20 cellular contexts compared by ENCODE assay signal in the genomic region with DNA sequence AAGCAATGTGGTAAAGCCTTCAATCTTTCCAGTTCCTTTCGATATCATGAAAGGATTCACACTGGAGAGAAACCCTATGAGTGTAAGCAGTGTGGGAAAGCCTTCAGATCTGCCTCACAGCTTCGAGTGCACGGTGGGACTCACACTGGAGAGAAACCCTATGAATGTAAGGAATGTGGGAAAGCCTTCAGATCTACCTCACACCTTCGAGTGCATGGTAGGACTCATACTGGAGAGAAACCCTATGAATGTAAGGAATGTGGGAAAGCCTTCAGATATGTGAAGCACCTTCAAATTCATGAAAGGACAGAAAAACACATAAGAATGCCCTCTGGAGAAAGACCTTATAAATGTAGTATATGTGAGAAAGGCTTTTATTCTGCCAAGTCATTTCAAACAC. TPM values are rescaled to one million over a fixed set of nuclear protein-coding genes. Genes with fewer than 3 reads are reported as not detected.
A peak's percentile ranks its signal among the peaks of the same experiment; 100 is the strongest.
DNase-seq lines count a peak whose midpoint lies in the region; ATAC-seq and TF ChIP-seq lines count a peak whose summit lies in the region.
"Had no signal": no experiment of that assay in that cellular context is flagged by ENCODE, and none has a peak within 500 bp of the region (broad histone marks: within the 10 kb centered on the region; RNA-seq: fewer than 3 reads in every experiment).

No MANE protein-coding gene starts in this region.

- ATAC-seq in lower lobe of right lung (no peak), Right ventricle myocardium superior (ENCODE audit: poor library complexity) (no peak), body of pancreas (no peak)
- ATAC-seq: activated naive CD8-positive, alpha-beta T cell treated with anti-CD3 and anti-CD28 coated beads, Interleukin-2, amount 50 U/mL, for 24 hours had no signal

- H3K4me1 ChIP-seq in lower lobe of right lung: no peaks in the 10 kb centered on the region
- no peaks in the 10 kb centered on the region for H3K4me1 ChIP-seq in body of pancreas
- H3K4me1 ChIP-seq: HAP-1, Peyer's patch, sigmoid colon, uterus had no signal

- WGBS in body of pancreas, 2 donors: 94% methylated on average over 4 of the region's 4 CpGs

- H3K4me3 ChIP-seq in GM12865 (ENCODE audit: low read depth, low read length) (no peak overlapping the region), fibroblast of villous mesenchyme (ENCODE audit: low read depth, low read length) (no peak overlapping the region), lower lobe of right lung (no peak overlapping the region), body of pancreas (no peak overlapping the region)
- H3K4me3 ChIP-seq: HAP-1, Peyer's patch, sigmoid colon, uterus had no signal

- no peak for TF ChIP-seq POLR2A in body of pancreas (IDR thresholded peaks at IDR 0.05)

- intact Hi-C loops in lower lobe of right lung (cut with DNase I): no loop called here
- intact Hi-C loops in Right ventricle myocardium superior (cut with DNase I): no loop called here
- intact Hi-C loops in body of pancreas (cut with DNase I): no loop called here

- peaks cover 32% of the 10 kb centered on the region for H3K36me3 ChIP-seq in lower lobe of right lung
- H3K36me3 ChIP-seq in body of pancreas (replicated peaks in 1 of 2; ENCODE audit: insufficient read depth in 1 of 2, low read depth in 2 of 2): peaks cover 29 to 36% of the 10 kb centered on the region in 2 donors
- H3K36me3 ChIP-seq: uterus had no signal

- H3K9me3 ChIP-seq in lower lobe of right lung (peaks cover 99% of the 10 kb centered on the region), body of pancreas (peaks cover 4 to 87% (median 14%) of the 10 kb centered on the region in 3 donors)

- DNase-seq in ACHN (peak; percentile 10), GM12865 (ENCODE audit: low read depth) (peak; percentile 17), RPMI7951 (ENCODE audit: low read depth) (peak; percentile 14), fibroblast of villous mesenchyme (ENCODE audit: low read depth) (peak; percentile 6), germinal center (ENCODE audit: low spot score) (no peak), lower lobe of right lung (no peak), Right ventricle myocardium superior (no peak), body of pancreas (no peak)
- DNase-seq: activated naive CD8-positive, alpha-beta T cell treated with anti-CD3 and anti-CD28 coated beads, Interleukin-2, amount 50 U/mL, for 24 hours; DND-41; glutamatergic neuron; NCI-H1694 treated with DMSO at 0.1 percent for 48 hours; NCI-H526; Peyer's patch; sigmoid colon; stimulated activated CD4-positive, alpha-beta T cell treated with anti-CD3 and anti-CD28 coated beads, Interleukin-4, amount 100 ng/mL, for 4 hours; uterus had no signal

- in situ Hi-C loops in ACHN (cut with HindIII; ENCODE audit: low pct_ligation_motif_present, low pct_unique_long_range_greater_than_20kb, low sequenced_read_pairs): no loop called here

- H3K27ac ChIP-seq in lower lobe of right lung: no peak overlapping the region
- H3K27ac ChIP-seq in body of pancreas: no peak overlapping the region
- H3K27ac ChIP-seq: KMS-11, Peyer's patch, sigmoid colon, uterus, VCaP had no signal

- H3K27me3 ChIP-seq in lower lobe of right lung (ENCODE audit: low read depth) (no peaks in the 10 kb centered on the region), body of pancreas (no peaks in the 10 kb centered on the region)
- H3K27me3 ChIP-seq: Peyer's patch, sigmoid colon, uterus had no signal

- TF ChIP-seq CTCF in GM12865 (IDR thresholded peaks at IDR 0.05; ENCODE audit: insufficient read depth, low read depth, low read length, missing control alignments) (no peak), fibroblast of villous mesenchyme (IDR thresholded peaks at IDR 0.05; ENCODE audit: insufficient read depth, low read depth, low read length) (no peak), lower lobe of right lung (IDR thresholded peaks at IDR 0.05) (no peak), body of pancreas (IDR thresholded peaks at IDR 0.05) (no peak)

RNA-seq across cellular contexts. Expression of gene ZNF763, which starts 15.6 kb away (rescaled TPM):
- 1.1 and 4.7 TPM in 2 replicates for total RNA-seq in RPMI7951 (2014; rRNA removed; shearing (Covaris generic))
- total RNA-seq in fibroblast of villous mesenchyme (0.32 and 0.86 TPM in 2 replicates), lower lobe of right lung (5.2 TPM), Right ventricle myocardium superior (3.7 TPM), body of pancreas (1 to 10 TPM in 1 of 2 donors, under 1 TPM in 1; 0.66 to 2.9 TPM)

RNA-seq across cellular contexts. Expression of gene ZNF700, which starts 24.3 kb away (rescaled TPM):
- total RNA-seq in RPMI7951 (2014; rRNA removed; shearing (Covaris generic)): 10.4 and 13.5 TPM in 2 replicates
- 6.9 and 7.7 TPM in 2 replicates for total RNA-seq in fibroblast of villous mesenchyme
- 13.4 TPM for total RNA-seq in lower lobe of right lung
- 4.2 TPM for total RNA-seq in Right ventricle myocardium superior
- total RNA-seq in body of pancreas: 10 to 100 TPM; 16.3 to 26.4 TPM

Comparison
In these comparisons a context has a peak if more than half of its experiments do, and no peak if none do; other contexts are left out.
1. DNase-seq: peak in ACHN (single experiment), GM12865 (single experiment), RPMI7951 (single experiment) and fibroblast of villous mesenchyme (single experiment); none in germinal center (single experiment), lower lobe of right lung (single experiment), Right ventricle myocardium superior (single experiment) and body of pancreas (0 of 4).